ENCODE assay signal across 12 cellular contexts in the genomic region with DNA sequence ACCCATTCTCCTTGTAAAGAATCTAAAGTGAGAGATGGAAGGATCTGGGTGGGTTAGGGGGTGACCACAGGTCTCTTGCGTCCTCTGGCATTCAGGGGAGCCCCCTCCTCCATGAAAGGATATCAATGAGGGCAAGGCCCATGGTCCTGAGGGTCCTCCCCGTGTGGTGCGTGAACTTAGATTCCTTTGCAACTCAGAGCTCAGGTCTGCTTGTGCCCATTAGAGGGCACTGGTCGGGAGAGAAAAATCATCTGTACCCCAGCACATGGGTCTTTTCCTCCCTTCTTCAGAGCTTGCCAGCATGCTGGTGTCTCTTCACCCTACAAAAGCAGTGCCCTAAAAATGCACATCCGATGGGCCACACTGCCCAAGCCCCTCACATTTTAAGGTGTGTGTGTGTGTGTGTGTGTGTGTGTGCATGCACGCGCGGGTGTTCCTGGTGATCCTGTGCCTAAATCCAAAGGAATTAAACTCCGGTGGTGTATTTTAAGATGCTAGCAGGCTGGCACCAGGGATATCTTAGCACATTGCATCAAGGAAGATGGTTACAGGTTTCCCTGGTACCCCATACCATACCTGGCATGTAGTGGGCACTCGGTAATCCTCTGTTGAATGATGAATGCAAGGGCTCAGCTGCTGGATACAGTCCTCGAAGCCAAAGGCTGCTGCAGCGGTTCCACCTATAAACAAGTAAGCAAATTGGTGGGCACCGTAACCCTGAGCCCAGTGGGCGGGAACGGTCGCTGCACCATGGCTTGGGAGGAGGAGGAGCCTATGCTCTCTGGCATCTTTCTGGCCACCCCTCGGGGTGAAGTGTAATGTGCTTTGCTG. TPM values are rescaled to one million over a fixed set of nuclear protein-coding genes. Genes with fewer than 3 reads are reported as not detected.
A peak's percentile ranks its signal among the peaks of the same experiment; 100 is the strongest.
DNase-seq lines count a peak whose midpoint lies in the region; ATAC-seq and TF ChIP-seq lines count a peak whose summit lies in the region.
"Had no signal": no experiment of that assay in that cellular context is flagged by ENCODE, and none has a peak within 500 bp of the region (broad histone marks: within the 10 kb centered on the region; RNA-seq: fewer than 3 reads in every experiment).

No MANE protein-coding gene starts in this region.

- WGBS in esophagus muscularis mucosa, result 74% methylated on average over 12 of the region's 17 CpGs

- TF ChIP-seq CTCF in DND-41 (IDR thresholded peaks at IDR 0.05; ENCODE audit: borderline replicate concordance, extremely low read depth, low read length, poor library complexity, severe bottlenecking) (peak; percentile 42), esophagus muscularis mucosa (IDR thresholded peaks at IDR 0.05) (peak in 2 of 3 experiments; percentile 11 to 29)

- DNase-seq in DND-41 (no peak), NAMALWA (ENCODE audit: low spot score) (peak; percentile 25), esophagus muscularis mucosa (ENCODE audit: extremely low spot score) (no peak), NCI-H748 treated with DMSO at 0.1 percent for 48 hours (lab: John Stamatoyannopoulos, UW) (no peak)
- no peak for DNase-seq in activated T-cell treated with anti-CD3 and anti-CD28 coated beads, Interleukin-2, amount 50 U/mL, for 24 hours
- no peak for DNase-seq in activated CD4-positive, alpha-beta memory T cell treated with anti-CD3 and anti-CD28 coated beads for 36 hours
- DNase-seq: activated CD8-positive, alpha-beta T cell treated with anti-CD3 and anti-CD28 coated beads for 36 hours; NCI-H1105; SIG-M5 had no signal

- ATAC-seq in DND-41 (ENCODE audit: insufficient read depth, low read depth), result no peak
- no peak for ATAC-seq in activated CD4-positive, CD25-positive, alpha-beta regulatory T cell treated with anti-CD3 and anti-CD28 coated beads, Interleukin-2, amount 50 U/mL, for 24 hours
- ATAC-seq: activated CD8-positive, alpha-beta T cell treated with anti-CD3 and anti-CD28 coated beads for 36 hours had no signal

- H3K4me1 ChIP-seq in DND-41 (ENCODE audit: insufficient read depth, low read length) (peaks cover 15% of the 10 kb centered on the region), esophagus muscularis mucosa (peaks cover 51 to 75% (median 62%) of the 10 kb centered on the region in 4 donors), skeletal muscle satellite cell (ENCODE audit: control insufficient read depth, insufficient read depth, low read length) (peaks cover 57% of the 10 kb centered on the region)

- H3K4me1 Mint-ChIP-seq in activated T-cell treated with anti-CD3 and anti-CD28 coated beads, Interleukin-2, amount 50 U/mL, for 24 hours (ENCODE audit: low read depth), result peaks cover 6% of the 10 kb centered on the region
- peaks cover 5% of the 10 kb centered on the region for H3K4me1 Mint-ChIP-seq in activated CD4-positive, alpha-beta memory T cell treated with anti-CD3 and anti-CD28 coated beads for 36 hours (ENCODE audit: low read depth)

- no peak for TF ChIP-seq POLR2A in esophagus muscularis mucosa (IDR thresholded peaks at IDR 0.05; ENCODE audit: low read depth)

- no peak for TF ChIP-seq EP300 in esophagus muscularis mucosa (IDR thresholded peaks at IDR 0.05)

- POLR2A ChIA-PET in activated CD4-positive, alpha-beta memory T cell treated with anti-CD3 and anti-CD28 coated beads for 36 hours (lab: Charles Lee), result no interaction called here

- no peak overlapping the region for H3K9ac ChIP-seq in DND-41 (ENCODE audit: low read depth, low read length)
- no peak overlapping the region for H3K9ac ChIP-seq in skeletal muscle satellite cell (ENCODE audit: low read depth, low read length)

- H3K27ac ChIP-seq in DND-41 (ENCODE audit: low read length) (no peak overlapping the region), esophagus muscularis mucosa (replicated peaks in 1 of 4) (peak overlapping the region; percentile 75 to 88 (median 78))

- H2AFZ ChIP-seq in DND-41 (ENCODE audit: low read depth, low read length), result no peak overlapping the region

- no peak overlapping the region for H3K27ac Mint-ChIP-seq in activated T-cell treated with anti-CD3 and anti-CD28 coated beads, Interleukin-2, amount 50 U/mL, for 24 hours
- H3K27ac Mint-ChIP-seq in activated CD4-positive, alpha-beta memory T cell treated with anti-CD3 and anti-CD28 coated beads for 36 hours, result no peak overlapping the region
- H3K27ac Mint-ChIP-seq: activated CD8-positive, alpha-beta T cell treated with anti-CD3 and anti-CD28 coated beads for 36 hours had no signal

- H3K36me3 Mint-ChIP-seq in activated T-cell treated with anti-CD3 and anti-CD28 coated beads, Interleukin-2, amount 50 U/mL, for 24 hours (ENCODE audit: low read depth), result no peaks in the 10 kb centered on the region
- H3K36me3 Mint-ChIP-seq in activated CD4-positive, alpha-beta memory T cell treated with anti-CD3 and anti-CD28 coated beads for 36 hours, result no peaks in the 10 kb centered on the region

- H3K9me3 Mint-ChIP-seq in activated T-cell treated with anti-CD3 and anti-CD28 coated beads, Interleukin-2, amount 50 U/mL, for 24 hours, result no peaks in the 10 kb centered on the region
- H3K9me3 Mint-ChIP-seq in activated CD4-positive, alpha-beta memory T cell treated with anti-CD3 and anti-CD28 coated beads for 36 hours, result no peaks in the 10 kb centered on the region
- H3K9me3 Mint-ChIP-seq: activated CD8-positive, alpha-beta T cell treated with anti-CD3 and anti-CD28 coated beads for 36 hours; central memory CD8-positive, alpha-beta T cell had no signal

- CTCF ChIA-PET in activated CD4-positive, alpha-beta memory T cell treated with anti-CD3 and anti-CD28 coated beads for 36 hours (lab: Charles Lee), result interaction anchor here (0.7 kb wide), 1 partner anchor 13 kb away, joined by 5 read pairs; no protein-coding TSS in a partner anchor

- H3K79me2 ChIP-seq in DND-41 (ENCODE audit: insufficient read depth, low read length), result no peaks in the 10 kb centered on the region

- no peaks in the 10 kb centered on the region for H3K36me3 ChIP-seq in DND-41 (ENCODE audit: insufficient read depth, low read length)
- H3K36me3 ChIP-seq in esophagus muscularis mucosa, result peaks cover 0 to 3% (median 0%) of the 10 kb centered on the region in 4 donors
- H3K36me3 ChIP-seq in skeletal muscle satellite cell (ENCODE audit: insufficient read depth, low read length), result no peaks in the 10 kb centered on the region

- peaks cover 8% of the 10 kb centered on the region for H4K20me1 ChIP-seq in DND-41 (ENCODE audit: insufficient read depth, low read length)

- no peak overlapping the region for H3K4me3 Mint-ChIP-seq in activated T-cell treated with anti-CD3 and anti-CD28 coated beads, Interleukin-2, amount 50 U/mL, for 24 hours
- H3K4me3 Mint-ChIP-seq in activated CD4-positive, alpha-beta memory T cell treated with anti-CD3 and anti-CD28 coated beads for 36 hours, result no peak overlapping the region
- H3K4me3 Mint-ChIP-seq: activated CD8-positive, alpha-beta T cell treated with anti-CD3 and anti-CD28 coated beads for 36 hours; central memory CD8-positive, alpha-beta T cell had no signal

- no peak overlapping the region for H3K4me3 ChIP-seq in DND-41 (ENCODE audit: low read depth in 1 of 2, low read length in 2 of 2)
- H3K4me3 ChIP-seq in esophagus muscularis mucosa, result no peak overlapping the region
- H3K4me3 ChIP-seq in skeletal muscle satellite cell (ENCODE audit: low read length), result peak overlapping the region; percentile 36

- H3K9me3 ChIP-seq in DND-41 (ENCODE audit: insufficient read depth, low read length, severe bottlenecking) (no peaks in the 10 kb centered on the region), esophagus muscularis mucosa (no peaks in the 10 kb centered on the region), skeletal muscle satellite cell (replicated peaks; ENCODE audit: low read length) (no peaks in the 10 kb centered on the region)

- H3K27me3 ChIP-seq in DND-41 (ENCODE audit: insufficient read depth, low read length, poor library complexity) (peaks cover 9% of the 10 kb centered on the region), esophagus muscularis mucosa (peaks cover 0 to 6% (median 0%) of the 10 kb centered on the region in 4 donors), skeletal muscle satellite cell (ENCODE audit: control insufficient read depth, insufficient read depth, low read length) (peaks cover 32% of the 10 kb centered on the region)

- peaks cover 44% of the 10 kb centered on the region for H3K27me3 Mint-ChIP-seq in activated T-cell treated with anti-CD3 and anti-CD28 coated beads, Interleukin-2, amount 50 U/mL, for 24 hours
- H3K27me3 Mint-ChIP-seq in activated CD4-positive, alpha-beta memory T cell treated with anti-CD3 and anti-CD28 coated beads for 36 hours, result peaks cover 29% of the 10 kb centered on the region

- intact Hi-C loops in esophagus muscularis mucosa (cut with DNase I), result no loop called here
- intact Hi-C loops in activated CD4-positive, alpha-beta memory T cell treated with anti-CD3 and anti-CD28 coated beads for 36 hours (cut with micrococcal nuclease), result no loop called here

- H3K4me2 ChIP-seq in DND-41 (ENCODE audit: insufficient read depth, low read length) (no peak overlapping the region), skeletal muscle satellite cell (ENCODE audit: low read length) (peak overlapping the region; percentile 84)

RNA-seq across cellular contexts. Expression of a gene that starts 4.7 kb away (rescaled TPM):
- 100 to 1,000 TPM in 1 of 4 donors, 10 to 100 TPM in 3; 31.1 to 115 (median 70.4) TPM for total RNA-seq in esophagus muscularis mucosa
- 21.3 and 34.1 TPM in 2 replicates for total RNA-seq in skeletal muscle satellite cell (2012; rRNA removed)
- under 1 TPM; 0.31 to 0.38 TPM for total RNA-seq in activated CD4-positive, alpha-beta memory T cell treated with anti-CD3 and anti-CD28 coated beads for 36 hours

RNA-seq across cellular contexts. Expression of a gene that starts 19.1 kb away (rescaled TPM):
- 10 to 100 TPM; 21.2 to 33.7 (median 27.0) TPM for total RNA-seq in esophagus muscularis mucosa
- total RNA-seq in skeletal muscle satellite cell (2012; rRNA removed), result 45.0 and 47.4 TPM in 2 replicates
- total RNA-seq in activated CD4-positive, alpha-beta memory T cell treated with anti-CD3 and anti-CD28 coated beads for 36 hours, result 10 to 100 TPM; 63.3 to 65.4 TPM

RNA-seq across cellular contexts. Expression of a gene that starts 45.9 kb away (rescaled TPM):
- 10 to 100 TPM; 10.4 to 23.7 (median 19.1) TPM for total RNA-seq in esophagus muscularis mucosa
- total RNA-seq in skeletal muscle satellite cell (2012; rRNA removed), result 5.8 and 6.6 TPM in 2 replicates
- total RNA-seq in activated CD4-positive, alpha-beta memory T cell treated with anti-CD3 and anti-CD28 coated beads for 36 hours, result 10 to 100 TPM; 42.5 to 43.4 TPM

RNA-seq across cellular contexts. Expression of a gene that starts 49.0 kb away (rescaled TPM):
- total RNA-seq in esophagus muscularis mucosa, result 100 to 1,000 TPM; 106 to 284 (median 197) TPM
- total RNA-seq in skeletal muscle satellite cell (2012; rRNA removed), result 306 and 332 TPM in 2 replicates
- 10 to 100 TPM; 48.0 to 49.5 TPM for total RNA-seq in activated CD4-positive, alpha-beta memory T cell treated with anti-CD3 and anti-CD28 coated beads for 36 hours

Comparison
In these comparisons a context has a peak if more than half of its experiments do, and no peak if none do; other contexts are left out.
1. RNA of a gene that starts 4.7 kb away (total RNA-seq): 31.1 to 115 TPM in esophagus muscularis mucosa; 0.31 to 0.38 TPM in activated CD4-positive, alpha-beta memory T cell treated with anti-CD3 and anti-CD28 coated beads for 36 hours; every median in the first group is over 10 times any median in the second.